9 cellular contexts compared by ENCODE assay signal in genomic region chr15:92714071-92714456, GRCh38. TPM values are rescaled to one million over a fixed set of nuclear protein-coding genes. Genes with fewer than 3 reads are reported as not detected.
DNase-seq lines count a peak whose midpoint lies in the region; ATAC-seq and TF ChIP-seq lines count a peak whose summit lies in the region.
"Had no signal": no experiment of that assay in that cellular context is flagged by ENCODE, and none has a peak within 500 bp of the region (broad histone marks: within the 10 kb centered on the region; RNA-seq: fewer than 3 reads in every experiment).

No MANE protein-coding gene starts in this region.

- H3K4me2 ChIP-seq in mesenchymal stem cell (ENCODE audit: low read length, poor library complexity, severe bottlenecking), result peak overlapping the region; percentile 74

- peaks cover 0 to 42% of the 10 kb centered on the region in 2 experiments for H3K27me3 ChIP-seq in mesenchymal stem cell (ENCODE audit: control insufficient read depth in 1 of 2, insufficient read depth in 1 of 2, low read length in 2 of 2)
- H3K27me3 ChIP-seq in upper lobe of left lung, result no peaks in the 10 kb centered on the region

- POLR2A ChIA-PET in HEK293T (lab: Yijun Ruan, JAX), result interaction anchor here (1.0 kb wide), 1 partner anchor 192 kb away, joined by 3 read pairs; no protein-coding TSS in a partner anchor
- POLR2A ChIA-PET in RWPE1 (lab: Yijun Ruan, JAX; ENCODE audit: low non-redundant PET), result no interaction called here

- no peak for TF ChIP-seq EP300 in upper lobe of left lung (IDR thresholded peaks at IDR 0.05)

- H2BK120ac ChIP-seq in mesenchymal stem cell (ENCODE audit: low read depth, low read length), result no peak overlapping the region

- H3K9ac ChIP-seq in mesenchymal stem cell (ENCODE audit: low read length), result peak overlapping the region; percentile 87

- H3K27ac Mint-ChIP-seq in endothelial cell (ENCODE audit: unreplicated experiment), result no peak overlapping the region
- H3K27ac Mint-ChIP-seq: CD4-positive, CD25-positive, alpha-beta regulatory T cell had no signal

- no peak overlapping the region for H3K4ac ChIP-seq in mesenchymal stem cell (ENCODE audit: low read depth in 1 of 2, low read length in 2 of 2)

- H2AK5ac ChIP-seq in mesenchymal stem cell (ENCODE audit: low read length, severe bottlenecking), result no peak overlapping the region

- H3K27ac ChIP-seq in RWPE1 (no peak overlapping the region), mesenchymal stem cell (ENCODE audit: low read length, poor library complexity, severe bottlenecking) (no peak overlapping the region), upper lobe of left lung (peak overlapping the region; percentile 58 to 82 (median 80))

- no peak overlapping the region for H3K23ac ChIP-seq in mesenchymal stem cell (ENCODE audit: low read length in 2 of 2)

- no peak overlapping the region for H3K18ac ChIP-seq in mesenchymal stem cell (ENCODE audit: low read depth in 1 of 2, low read length in 2 of 2)

- no peaks in the 10 kb centered on the region for H3K36me3 Mint-ChIP-seq in endothelial cell (ENCODE audit: low read depth, unreplicated experiment)
- H3K36me3 Mint-ChIP-seq: CD4-positive, CD25-positive, alpha-beta regulatory T cell had no signal

- CTCF ChIA-PET in HEK293T (lab: Yijun Ruan, JAX) (interaction anchor here (0.5 to 2.8 kb wide), 18 partner anchors 8 to 1093 kb away, joined by 3 to 37 read pairs (median 4); no protein-coding TSS in a partner anchor), RWPE1 (lab: Yijun Ruan, JAX) (interaction anchor here (0.5 to 1.5 kb wide), 19 partner anchors 10 to 628 kb away, joined by 3 to 29 read pairs (median 3); partner anchors contain the start of gene ST8SIA2)

- peaks cover 6% of the 10 kb centered on the region for H3K27me3 Mint-ChIP-seq in endothelial cell (ENCODE audit: unreplicated experiment)

- no peak overlapping the region for H3K14ac ChIP-seq in mesenchymal stem cell (ENCODE audit: low read length in 2 of 2)

- no peak overlapping the region for H4K91ac ChIP-seq in mesenchymal stem cell (ENCODE audit: low read length)

- H3K4me3 ChIP-seq in mesenchymal stem cell (ENCODE audit: insufficient read depth in 1 of 2, low read depth in 1 of 2, low read length in 2 of 2), result peak overlapping the region; percentile 4 to 80
- peak overlapping the region; percentile 49 to 70 (median 58) for H3K4me3 ChIP-seq in upper lobe of left lung

- peak overlapping the region; percentile 87 for H3K4me3 Mint-ChIP-seq in endothelial cell (ENCODE audit: unreplicated experiment)

- H3K9me3 Mint-ChIP-seq in endothelial cell (ENCODE audit: unreplicated experiment), result no peaks in the 10 kb centered on the region
- H3K9me3 Mint-ChIP-seq: CD4-positive, CD25-positive, alpha-beta regulatory T cell had no signal

- no peak overlapping the region for H2BK5ac ChIP-seq in mesenchymal stem cell (ENCODE audit: low read depth, low read length, poor library complexity, severe bottlenecking)

- peak; percentile 35 to 70 for ATAC-seq in upper lobe of left lung (ENCODE audit: low FRiP score in 2 of 2)

- TF ChIP-seq POLR2A in upper lobe of left lung (IDR thresholded peaks at IDR 0.05), result no peak

- H3K79me1 ChIP-seq in mesenchymal stem cell (replicated peaks; ENCODE audit: low read length, poor library complexity, severe bottlenecking), result no peaks in the 10 kb centered on the region

- TF ChIP-seq CTCF in RWPE1 (conservative IDR thresholded peaks at IDR 0.05; ENCODE audit: low read depth) (no peak), endothelial cell (IDR thresholded peaks at IDR 0.05; ENCODE audit: unreplicated experiment) (no peak), upper lobe of left lung (IDR thresholded peaks at IDR 0.05) (no peak)

- no peaks in the 10 kb centered on the region for H3K9me3 ChIP-seq in mesenchymal stem cell (ENCODE audit: control insufficient read depth, low read length)
- no peaks in the 10 kb centered on the region for H3K9me3 ChIP-seq in upper lobe of left lung

- peak overlapping the region; percentile 48 for H2AFZ ChIP-seq in mesenchymal stem cell (ENCODE audit: low read depth, low read length)

- no peaks in the 10 kb centered on the region for H3K36me3 ChIP-seq in mesenchymal stem cell (ENCODE audit: control insufficient read depth in 1 of 2, insufficient read depth in 2 of 2, low read depth in 1 of 2, low read length in 2 of 2)
- H3K36me3 ChIP-seq in upper lobe of left lung, result no peaks in the 10 kb centered on the region

- DNase-seq in NCI-H146 (lab: John Stamatoyannopoulos, UW) (peak; percentile 49), NCI-H146 treated with DMSO at 0.1 percent for 48 hours (lab: John Stamatoyannopoulos, UW; ENCODE audit: unreplicated experiment) (no peak), HEK293T (ENCODE audit: extremely low spot score) (peak; percentile 37), RWPE1 (ENCODE audit: low spot score) (peak; percentile 30), endothelial cell (ENCODE audit: low spot score) (peak; percentile 20), mesenchymal stem cell (no peak), upper lobe of left lung (no peak), NOMO-1 treated with DMSO at 0.1 percent for 48 hours (lab: John Stamatoyannopoulos, UW; ENCODE audit: unreplicated experiment) (no peak)

- H2BK15ac ChIP-seq in mesenchymal stem cell (ENCODE audit: low read depth, poor library complexity, severe bottlenecking), result no peak overlapping the region

- H3K4me1 ChIP-seq in mesenchymal stem cell (ENCODE audit: control insufficient read depth, insufficient read depth, low read depth, low read length) (peaks cover 3% of the 10 kb centered on the region), upper lobe of left lung (peaks cover 0 to 19% (median 9%) of the 10 kb centered on the region in 4 donors)

- H2BK12ac ChIP-seq in mesenchymal stem cell (ENCODE audit: low read length in 2 of 2), result no peak overlapping the region

- WGBS in mesenchymal stem cell, result 4% methylated on average over 10 of the region's 16 CpGs
- WGBS in upper lobe of left lung, 2 donors, result 5 to 60% methylated on average over 1 to 16 of the region's 16 CpGs

- no peaks in the 10 kb centered on the region for H3K4me1 Mint-ChIP-seq in endothelial cell (ENCODE audit: unreplicated experiment)

- no peak overlapping the region for H4K8ac ChIP-seq in mesenchymal stem cell (ENCODE audit: low read length)

TF ChIP-seq in HEK293T, 16 proteins besides CTCF, POLR2A, EP300 and RAD21:
- no peak for TF ChIP-seq FOXM1 (IDR thresholded peaks at IDR 0.05; ENCODE audit: borderline replicate concordance)
- TF ChIP-seq L3MBTL2 (conservative IDR thresholded peaks at IDR 0.05), result no peak
- TF ChIP-seq TARDBP (IDR thresholded peaks at IDR 0.05), result no peak
- TF ChIP-seq ARNT (IDR thresholded peaks at IDR 0.05), result no peak
- no peak for TF ChIP-seq HDGF (IDR thresholded peaks at IDR 0.05; ENCODE audit: borderline replicate concordance)
- TF ChIP-seq SUZ12 (IDR thresholded peaks at IDR 0.05), result no peak
- TF ChIP-seq, protein P1, sequence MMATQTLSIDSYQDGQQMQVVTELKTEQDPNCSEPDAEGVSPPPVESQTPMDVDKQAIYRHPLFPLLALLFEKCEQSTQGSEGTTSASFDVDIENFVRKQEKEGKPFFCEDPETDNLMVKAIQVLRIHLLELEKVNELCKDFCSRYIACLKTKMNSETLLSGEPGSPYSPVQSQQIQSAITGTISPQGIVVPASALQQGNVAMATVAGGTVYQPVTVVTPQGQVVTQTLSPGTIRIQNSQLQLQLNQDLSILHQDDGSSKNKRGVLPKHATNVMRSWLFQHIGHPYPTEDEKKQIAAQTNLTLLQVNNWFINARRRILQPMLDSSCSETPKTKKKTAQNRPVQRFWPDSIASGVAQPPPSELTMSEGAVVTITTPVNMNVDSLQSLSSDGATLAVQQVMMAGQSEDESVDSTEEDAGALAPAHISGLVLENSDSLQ (IDR thresholded peaks at IDR 0.05), result no peak
- no peak for TF ChIP-seq FOXK2 (IDR thresholded peaks at IDR 0.05)
- no peak for TF ChIP-seq CTBP1 (IDR thresholded peaks at IDR 0.05; ENCODE audit: borderline replicate concordance)
- TF ChIP-seq ELF4 (IDR thresholded peaks at IDR 0.05), result no peak
- no peak for TF ChIP-seq LEF1 (IDR thresholded peaks at IDR 0.05; ENCODE audit: borderline replicate concordance)
- TF ChIP-seq FOXA1 (IDR thresholded peaks at IDR 0.05), result no peak
- no peak for TF ChIP-seq ZNF384 (IDR thresholded peaks at IDR 0.05)
- no peak for TF ChIP-seq BHLHE40 (IDR thresholded peaks at IDR 0.05; ENCODE audit: borderline replicate concordance)

RNA-seq across cellular contexts. Expression of gene FAM174B, which starts 58.5 kb away (rescaled TPM):
- total RNA-seq in endothelial cell (ENCODE audit: unreplicated experiment) (163 TPM), upper lobe of left lung (100 to 1,000 TPM in 1 of 6 donors, 10 to 100 TPM in 5; 54.5 to 109 (median 67.5) TPM)
- polyA plus RNA-seq in mesenchymal stem cell (2013, experiment 1 of 2), result 3.3 TPM
- 3.7 TPM for polyA plus RNA-seq in mesenchymal stem cell (2013, experiment 2 of 2)

Comparison
In these comparisons a context has a peak if more than half of its experiments do, and no peak if none do; other contexts are left out.
1. DNase-seq: peak in NCI-H146 (single experiment), HEK293T (single experiment), RWPE1 (single experiment) and endothelial cell (single experiment); none in NCI-H146 treated with DMSO at 0.1 percent for 48 hours (single experiment), mesenchymal stem cell (single experiment), upper lobe of left lung (0 of 2) and NOMO-1 treated with DMSO at 0.1 percent for 48 hours (single experiment).
2. H3K27ac ChIP-seq: peak in upper lobe of left lung (4 of 4); none in RWPE1 (single experiment) and mesenchymal stem cell (single experiment).